In the genomic region with DNA sequence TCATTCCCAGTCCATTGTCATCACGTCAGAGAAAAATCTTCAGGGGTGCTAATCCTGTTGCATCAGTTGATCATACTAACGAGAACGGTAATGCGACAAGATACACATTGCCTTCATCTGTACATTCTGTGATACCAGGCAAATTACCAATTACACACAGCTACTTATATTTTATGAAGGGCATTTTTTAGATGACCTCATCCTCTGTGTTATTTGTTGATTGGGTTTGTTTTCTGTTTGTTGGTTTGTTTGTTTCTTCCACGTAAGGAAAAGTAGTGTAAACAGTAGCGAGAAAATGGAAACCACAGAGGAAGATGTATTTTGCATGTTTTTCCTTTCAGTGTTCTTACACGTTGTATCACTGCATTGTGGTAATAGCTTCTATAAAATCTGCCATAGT, we compare ENCODE assay signal across 23 cellular contexts.
"Had no signal": no experiment of that assay in that cellular context is flagged by ENCODE, and none has a peak within 500 bp of the region (broad histone marks: within the 10 kb centered on the region; RNA-seq: fewer than 3 reads in every experiment).

No MANE protein-coding gene starts in this region.

- DNase-seq: activated B cell treated with CpG ODN at 0.5 μM for 24 hours; activated CD4-positive, alpha-beta T cell treated with anti-CD3 and anti-CD28 coated beads for 48 hours; activated CD4-positive, alpha-beta T cell treated with anti-CD3 and anti-CD28 coated beads, Interleukin-2, amount 50 U/mL, for 48 hours; activated CD8-positive, alpha-beta memory T cell treated with anti-CD3 and anti-CD28 coated beads for 24 hours; activated effector memory CD4-positive, alpha-beta T cell treated with Interleukin-2 at 50 U/mL for 16 hours; activated naive CD4-positive, alpha-beta T cell treated with Interleukin-2 at 50 U/mL for 16 hours; dermis blood vessel endothelial cell; effector CD8-positive, alpha-beta T cell; erythroblast; immature natural killer cell; kidney; midbrain; naive thymus-derived CD4-positive, alpha-beta T cell; nucleus accumbens; pancreas; right cardiac atrium; spleen; stimulated activated naive CD4-positive, alpha-beta T cell; T-helper 2 cell; testis; transverse colon had no signal

- FAIRE-seq: astrocyte, kidney, pancreas had no signal

- ATAC-seq: gastroesophageal sphincter; naive thymus-derived CD4-positive, alpha-beta T cell; pancreas; right cardiac atrium had no signal

- H3K27me3 ChIP-seq: gastroesophageal sphincter, pancreas, spleen, testis, transverse colon had no signal

- H3K9me3 ChIP-seq: gastroesophageal sphincter, pancreas, spleen, testis, transverse colon had no signal

- H3K4me1 ChIP-seq: pancreas, spleen, testis had no signal

- H3K27ac ChIP-seq: gastroesophageal sphincter, pancreas, spleen, transverse colon had no signal

- H3K36me3 ChIP-seq: pancreas, transverse colon had no signal

- H3K4me3 ChIP-seq: gastroesophageal sphincter, pancreas, spleen, testis, transverse colon had no signal
